Comparison of ENCODE assay signal across 19 cellular contexts in the genomic region with DNA sequence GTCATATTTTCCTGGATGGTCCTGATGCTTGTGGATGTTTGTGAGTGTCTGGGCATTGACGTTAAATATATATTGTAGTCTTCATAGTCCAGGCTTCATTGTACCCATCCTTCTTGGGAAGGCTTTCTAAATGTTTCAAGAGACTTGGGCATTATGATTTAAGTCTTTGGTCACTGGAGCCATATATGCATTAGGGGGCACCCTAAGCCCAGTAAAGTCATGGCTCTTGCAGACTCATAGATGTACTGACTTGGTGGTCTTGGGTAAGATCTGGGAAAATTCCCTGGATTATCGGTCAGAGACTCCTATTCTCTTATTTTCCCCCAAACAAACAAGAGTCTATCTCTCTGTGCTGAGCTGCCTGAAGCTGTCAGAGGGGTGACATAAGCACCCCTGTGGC.
DNase-seq lines count a peak whose midpoint lies in the region; ATAC-seq and TF ChIP-seq lines count a peak whose summit lies in the region.
"Had no signal": no experiment of that assay in that cellular context is flagged by ENCODE, and none has a peak within 500 bp of the region (broad histone marks: within the 10 kb centered on the region; RNA-seq: fewer than 3 reads in every experiment).

No MANE protein-coding gene starts in this region.

- no peak overlapping the region for H3K27ac Mint-ChIP-seq in neural progenitor cell
- H3K27ac Mint-ChIP-seq: activated CD4-positive, alpha-beta T cell treated with anti-CD3 and anti-CD28 coated beads for 36 hours; activated naive CD4-positive, alpha-beta T cell treated with anti-CD3 and anti-CD28 coated beads, Interleukin-2, amount 50 U/mL, for 72 hours had no signal

- no peak for TF ChIP-seq POLR2A in HCT116 (IDR thresholded peaks at IDR 0.05; ENCODE audit: borderline replicate concordance, extremely low read depth, insufficient read depth, insufficient read length)

- H3K4me1 ChIP-seq in HCT116 (ENCODE audit: control insufficient read depth in 1 of 2, insufficient read depth in 2 of 2, low read length in 2 of 2) (no peaks in the 10 kb centered on the region), neural progenitor cell (no peaks in the 10 kb centered on the region), MM.1S (ENCODE audit: low read length) (no peaks in the 10 kb centered on the region)
- H3K4me1 ChIP-seq: BE2C, HAP-1 had no signal

- TF ChIP-seq RAD21 in HCT116 (IDR thresholded peaks at IDR 0.05; ENCODE audit: low read depth) = peak; percentile 39; the same call in 1 of the 2 replicates

- H3K4me1 Mint-ChIP-seq in neural progenitor cell = no peaks in the 10 kb centered on the region
- H3K4me1 Mint-ChIP-seq: activated CD4-positive, alpha-beta T cell treated with anti-CD3 and anti-CD28 coated beads for 36 hours had no signal

- no peak overlapping the region for H3K9ac ChIP-seq in HCT116 (ENCODE audit: low read length)
- H3K9ac ChIP-seq in neural progenitor cell = no peak overlapping the region
- no peak overlapping the region for H3K9ac ChIP-seq in MM.1S (ENCODE audit: low read length)

- H4K20me1 ChIP-seq in HCT116 (ENCODE audit: insufficient read depth) (no peaks in the 10 kb centered on the region), neural progenitor cell (ENCODE audit: low read depth) (no peaks in the 10 kb centered on the region), MM.1S (ENCODE audit: insufficient read depth, low read length) (no peaks in the 10 kb centered on the region)

- H2AFZ ChIP-seq in HCT116 (ENCODE audit: low read depth, low read length, poor library complexity, severe bottlenecking) (no peak overlapping the region), neural progenitor cell (replicated peaks) (no peak overlapping the region), MM.1S (ENCODE audit: low read length) (no peak overlapping the region)

- RAD21 ChIA-PET in HCT116 (lab: Charles Lee; ENCODE audit: low non-redundant PET in 1 of 2, low total read pairs in 2 of 2, uncharacterized antibody in 2 of 2, unreplicated experiment in 2 of 2) = no interaction called here

- H3K4me3 ChIP-seq in HCT116 (replicated peaks in 1 of 2; ENCODE audit: low read depth in 1 of 2, low read length in 2 of 2) (no peak overlapping the region), neural progenitor cell (no peak overlapping the region), MM.1S (ENCODE audit: low read length) (no peak overlapping the region)
- H3K4me3 ChIP-seq: HAP-1 had no signal

- no peaks in the 10 kb centered on the region for H3K9me2 ChIP-seq in HCT116 (ENCODE audit: insufficient read depth)
- H3K9me2 ChIP-seq in MM.1S (replicated peaks; ENCODE audit: insufficient read depth, low read length) = no peaks in the 10 kb centered on the region; the same call in 1 of the 2 replicates

- H3K27me3 ChIP-seq in HCT116 (ENCODE audit: insufficient read depth, low read length) (0 out of 2 replicates have a peak, but pooled peaks cover 6% of the 10 kb centered on the region), neural progenitor cell (no peaks in the 10 kb centered on the region), MM.1S (replicated peaks; ENCODE audit: insufficient read depth, low read length) (no peaks in the 10 kb centered on the region)
- H3K27me3 ChIP-seq: BE2C had no signal

- no TSS peak for BruUV-seq in HCT116 (replicated peaks; lab: Mats Ljungman, UMichigan)

- peak; percentile 0 for DNase-seq in NCI-H1092 (lab: John Stamatoyannopoulos, UW)
- no peak for DNase-seq in NCI-H1092 treated with DMSO at 0.1 percent for 48 hours (lab: John Stamatoyannopoulos, UW)
- DNase-seq in HCT116 (ENCODE audit: low read depth, low spot score) = peak; percentile 6
- DNase-seq in RKO (ENCODE audit: low spot score) = peak; percentile 8
- peak; percentile 25 for DNase-seq in neural progenitor cell (ENCODE audit: low spot score)
- DNase-seq in MM.1S = no peak
- no peak for DNase-seq in ureter (ENCODE audit: low spot score)
- no peak for DNase-seq in HuH-7 (ENCODE audit: low spot score)
- DNase-seq: activated CD4-positive, alpha-beta T cell treated with anti-CD3 and anti-CD28 coated beads for 36 hours; BE2C; COR-L47; erythroblast; foreskin melanocyte; kidney; NCI-H1930; nucleus accumbens; SW 1271 had no signal

- H3K9me3 ChIP-seq in HCT116 (ENCODE audit: control insufficient read depth in 1 of 2, insufficient read depth in 1 of 2, low read depth in 1 of 2, low read length in 2 of 2) (no peaks in the 10 kb centered on the region), neural progenitor cell (ENCODE audit: low read depth) (no peaks in the 10 kb centered on the region), MM.1S (replicated peaks; ENCODE audit: insufficient read depth, low read length) (no peaks in the 10 kb centered on the region; the same call in 1 of the 2 replicates)
- H3K9me3 ChIP-seq: BE2C, HAP-1 had no signal

- H3K27me3 Mint-ChIP-seq in neural progenitor cell (ENCODE audit: insufficient read depth, low read depth) = no peaks in the 10 kb centered on the region
- H3K27me3 Mint-ChIP-seq: activated CD4-positive, alpha-beta T cell treated with anti-CD3 and anti-CD28 coated beads for 36 hours had no signal

- intact Hi-C loops in HCT116 (cut with micrococcal nuclease) = no loop called here

- no peak for ATAC-seq in HCT116
- ATAC-seq: activated CD4-positive, alpha-beta T cell treated with anti-CD3 and anti-CD28 coated beads for 36 hours; activated naive CD4-positive, alpha-beta T cell treated with anti-CD3 and anti-CD28 coated beads, Interleukin-2, amount 50 U/mL, for 72 hours had no signal

- H3K27ac ChIP-seq in HCT116 (ENCODE audit: low read depth, low read length) (no peak overlapping the region), neural progenitor cell (no peak overlapping the region), MM.1S (ENCODE audit: low read length) (no peak overlapping the region)

- H3K79me2 ChIP-seq in HCT116 (ENCODE audit: insufficient read depth, low read length) = no peaks in the 10 kb centered on the region
- no peaks in the 10 kb centered on the region for H3K79me2 ChIP-seq in neural progenitor cell (ENCODE audit: low read depth)
- H3K79me2 ChIP-seq in MM.1S (ENCODE audit: low read length) = no peaks in the 10 kb centered on the region

- POLR2A ChIA-PET in HCT116 (lab: Charles Lee) = no interaction called here

- no peaks in the 10 kb centered on the region for H3K36me3 Mint-ChIP-seq in neural progenitor cell
- H3K36me3 Mint-ChIP-seq: activated naive CD4-positive, alpha-beta T cell treated with anti-CD3 and anti-CD28 coated beads, Interleukin-2, amount 50 U/mL, for 72 hours had no signal

- H3K9me3 Mint-ChIP-seq in neural progenitor cell = no peaks in the 10 kb centered on the region

- H3K4me2 ChIP-seq in HCT116 (ENCODE audit: low read length) (no peak overlapping the region), neural progenitor cell (no peak overlapping the region), MM.1S (ENCODE audit: low read depth, low read length) (no peak overlapping the region)

- no peaks in the 10 kb centered on the region for H3F3A ChIP-seq in neural progenitor cell (ENCODE audit: low read depth)
- no peaks in the 10 kb centered on the region for H3F3A ChIP-seq in MM.1S (ENCODE audit: insufficient read depth, low read length)

- no peaks in the 10 kb centered on the region for H3K36me3 ChIP-seq in HCT116 (ENCODE audit: control insufficient read depth in 1 of 2, insufficient read depth in 2 of 2, low read length in 2 of 2)
- H3K36me3 ChIP-seq in neural progenitor cell = no peaks in the 10 kb centered on the region
- H3K36me3 ChIP-seq in MM.1S (replicated peaks; ENCODE audit: insufficient read depth, low read length) = no peaks in the 10 kb centered on the region
- H3K36me3 ChIP-seq: BE2C, HAP-1 had no signal

- TF ChIP-seq CTCF in HCT116 (IDR thresholded peaks at IDR 0.05 in 2 of 3, conservative IDR thresholded peaks at IDR 0.05 in 1 of 3; ENCODE audit: borderline replicate concordance in 1 of 3, insufficient read depth in 1 of 3, low read depth in 2 of 3, low read length in 2 of 3) (peak in 1 of 3 experiments; percentile 22; a peak in 1 of 6 replicates), neural progenitor cell (IDR thresholded peaks at IDR 0.05) (peak; percentile 46), MM.1S (IDR thresholded peaks at IDR 0.05; ENCODE audit: low read length) (no peak)

- no peak overlapping the region for H3K4me3 Mint-ChIP-seq in neural progenitor cell
- H3K4me3 Mint-ChIP-seq: activated CD4-positive, alpha-beta T cell treated with anti-CD3 and anti-CD28 coated beads for 36 hours had no signal

- CTCF ChIA-PET in HCT116 (lab: Charles Lee) = no interaction called here

TF ChIP-seq in HCT116, 20 proteins besides CTCF, POLR2A, EP300 and RAD21:
- no peak for TF ChIP-seq TCF7L2 (IDR thresholded peaks at IDR 0.05; ENCODE audit: borderline replicate concordance, extremely low read depth, insufficient read depth, insufficient read length)
- TF ChIP-seq SRF (IDR thresholded peaks at IDR 0.05; ENCODE audit: low read depth) = no peak
- no peak for TF ChIP-seq SP1 (IDR thresholded peaks at IDR 0.05; ENCODE audit: low read depth)
- no peak for TF ChIP-seq FOSL1 (IDR thresholded peaks at IDR 0.05; ENCODE audit: low read depth)
- TF ChIP-seq ELF1 (IDR thresholded peaks at IDR 0.05; ENCODE audit: borderline replicate concordance, low read depth) = no peak
- TF ChIP-seq CEBPB (IDR thresholded peaks at IDR 0.05; ENCODE audit: low read depth) = no peak
- TF ChIP-seq POLR2AphosphoS5 (IDR thresholded peaks at IDR 0.05; ENCODE audit: low read depth, low read length) = no peak
- TF ChIP-seq, protein P1, sequence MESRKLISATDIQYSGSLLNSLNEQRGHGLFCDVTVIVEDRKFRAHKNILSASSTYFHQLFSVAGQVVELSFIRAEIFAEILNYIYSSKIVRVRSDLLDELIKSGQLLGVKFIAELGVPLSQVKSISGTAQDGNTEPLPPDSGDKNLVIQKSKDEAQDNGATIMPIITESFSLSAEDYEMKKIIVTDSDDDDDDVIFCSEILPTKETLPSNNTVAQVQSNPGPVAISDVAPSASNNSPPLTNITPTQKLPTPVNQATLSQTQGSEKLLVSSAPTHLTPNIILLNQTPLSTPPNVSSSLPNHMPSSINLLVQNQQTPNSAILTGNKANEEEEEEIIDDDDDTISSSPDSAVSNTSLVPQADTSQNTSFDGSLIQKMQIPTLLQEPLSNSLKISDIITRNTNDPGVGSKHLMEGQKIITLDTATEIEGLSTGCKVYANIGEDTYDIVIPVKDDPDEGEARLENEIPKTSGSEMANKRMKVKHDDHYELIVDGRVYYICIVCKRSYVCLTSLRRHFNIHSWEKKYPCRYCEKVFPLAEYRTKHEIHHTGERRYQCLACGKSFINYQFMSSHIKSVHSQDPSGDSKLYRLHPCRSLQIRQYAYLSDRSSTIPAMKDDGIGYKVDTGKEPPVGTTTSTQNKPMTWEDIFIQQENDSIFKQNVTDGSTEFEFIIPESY (IDR thresholded peaks at IDR 0.05; ENCODE audit: extremely low read depth, insufficient replicate concordance, low read length) = no peak
- TF ChIP-seq SIN3A (IDR thresholded peaks at IDR 0.05; ENCODE audit: low read depth) = no peak
- TF ChIP-seq ZFX (IDR thresholded peaks at IDR 0.05) = no peak
- no peak for TF ChIP-seq EGR1 (IDR thresholded peaks at IDR 0.05; ENCODE audit: low read depth)

Comparison
In these comparisons a context has a peak if more than half of its experiments do, and no peak if none do; other contexts are left out.
1. DNase-seq: peak in NCI-H1092 (single experiment), HCT116 (single experiment), RKO (single experiment) and neural progenitor cell (single experiment); none in NCI-H1092 treated with DMSO at 0.1 percent for 48 hours (single experiment), MM.1S (single experiment), ureter (single experiment) and HuH-7 (single experiment).